In genomic region chr1:86812286-86812685, GRCh38 we compare ENCODE assay signal across 24 cellular contexts.
DNase-seq lines count a peak whose midpoint lies in the region; ATAC-seq, FAIRE-seq and TF ChIP-seq lines count a peak whose summit lies in the region.
"Had no signal": no experiment of that assay in that cellular context is flagged by ENCODE, and none has a peak within 500 bp of the region (broad histone marks: within the 10 kb centered on the region; RNA-seq: fewer than 3 reads in every experiment).

No MANE protein-coding gene starts in this region.

- CTCF ChIA-PET in GM12878 (lab: Yijun Ruan, JAX), result no interaction called here

- H3K36me3 Mint-ChIP-seq in GM23338 (ENCODE audit: low read depth), result peaks cover 11% of the 10 kb centered on the region
- H3K36me3 Mint-ChIP-seq: CD14-positive monocyte had no signal

- no peak overlapping the region for H3K4me3 ChIP-seq in GM23338
- no peak overlapping the region for H3K4me3 ChIP-seq in GM12878
- no peak overlapping the region for H3K4me3 ChIP-seq in colonic mucosa
- H3K4me3 ChIP-seq: A549; BLaER1 treated with 17β-estradiol and CSF1 and Interleukin-3, amounts not matched to agents 10 nM and 100 nM had no signal

- TF ChIP-seq POLR2A in GM12878 (IDR thresholded peaks at IDR 0.05; ENCODE audit: low read depth, low read length), result no peak

- no peak overlapping the region for H3K27ac Mint-ChIP-seq in GM23338
- H3K27ac Mint-ChIP-seq: CD14-positive monocyte; CD4-positive, alpha-beta T cell had no signal

- no peaks in the 10 kb centered on the region for H3F3A ChIP-seq in GM23338 (replicated peaks; ENCODE audit: low read depth)

- no peaks in the 10 kb centered on the region for H3K27me3 ChIP-seq in GM23338 (ENCODE audit: insufficient read depth)
- H3K27me3 ChIP-seq in GM12878 (replicated peaks in 1 of 2; ENCODE audit: control insufficient read depth in 2 of 2, insufficient read depth in 2 of 2, low read length in 1 of 2), result no peaks in the 10 kb centered on the region; a peak in 1 of 4 replicates
- H3K27me3 ChIP-seq in colonic mucosa, result no peaks in the 10 kb centered on the region
- H3K27me3 ChIP-seq: BE2C; BLaER1 treated with 17β-estradiol and CSF1 and Interleukin-3, amounts not matched to agents 10 nM and 100 nM had no signal

- no peak for FAIRE-seq in GM12878 (lab: Jason Lieb, UNC)
- FAIRE-seq: A549, D721Med, GM12891, GM18507 had no signal

- H3K9ac ChIP-seq in GM12878 (ENCODE audit: control insufficient read depth, insufficient read depth, low read length) (no peak overlapping the region), colonic mucosa (ENCODE audit: low read depth in 2 of 2, low read length in 2 of 2) (no peak overlapping the region)
- H3K9ac ChIP-seq: BLaER1 treated with 17β-estradiol and CSF1 and Interleukin-3, amounts not matched to agents 10 nM and 100 nM had no signal

- intact Hi-C loops in GM12878 (cut with micrococcal nuclease; ENCODE audit: unreplicated experiment), result no loop called here
- intact Hi-C loops in colonic mucosa (cut with DNase I), result no loop called here

- SMC1A ChIA-PET in GM12878 (lab: Charles Lee; ENCODE audit: uncharacterized antibody, unreplicated experiment), result interaction anchor here (1.3 kb wide), 1 partner anchor 271 kb away, joined by 5 read pairs; no protein-coding TSS in a partner anchor

- no peaks in the 10 kb centered on the region for H3K9me2 ChIP-seq in GM23338 (ENCODE audit: insufficient read depth)

- peaks cover 6% of the 10 kb centered on the region; the same call in 2 of the 3 replicates for H3K9me3 Mint-ChIP-seq in GM23338
- H3K9me3 Mint-ChIP-seq: CD4-positive, alpha-beta T cell; CD8-positive, alpha-beta memory T cell had no signal

- no peak overlapping the region for H3K4me3 Mint-ChIP-seq in GM23338
- H3K4me3 Mint-ChIP-seq: CD14-positive monocyte; CD4-positive, alpha-beta T cell; CD8-positive, alpha-beta memory T cell had no signal

- ATAC-seq in GM23338, result no peak
- no peak for ATAC-seq in GM12878
- ATAC-seq: A549 had no signal

- in situ Hi-C loops in GM12878 (cut with MboI), result no loop called here

- WGBS in GM12878 (ENCODE audit: insufficient coverage, insufficient replicate concordance, low lambda C conversion rate, missing lambda C conversion rate), result 55% methylated on average over 6 of the region's 6 CpGs

- H4K20me1 ChIP-seq in GM23338 (replicated peaks; ENCODE audit: insufficient read depth), result no peaks in the 10 kb centered on the region
- H4K20me1 ChIP-seq in GM12878 (ENCODE audit: control insufficient read depth, insufficient read depth), result no peaks in the 10 kb centered on the region
- H4K20me1 ChIP-seq: BLaER1 treated with 17β-estradiol and CSF1 and Interleukin-3, amounts not matched to agents 10 nM and 100 nM had no signal

- BruUV-seq in GM12878 (replicated peaks; lab: Mats Ljungman, UMichigan), result no TSS peak

- H3K79me2 ChIP-seq in GM23338 (replicated peaks; ENCODE audit: insufficient read depth) (no peaks in the 10 kb centered on the region), GM12878 (ENCODE audit: control insufficient read depth, insufficient read depth, low read length) (no peaks in the 10 kb centered on the region)

- TF ChIP-seq CTCF in GM23338 (conservative IDR thresholded peaks at IDR 0.05; ENCODE audit: low read depth in 2 of 2), result no peak
- no peak for TF ChIP-seq CTCF in GM12878 (IDR thresholded peaks at IDR 0.05 in 2 of 3, conservative IDR thresholded peaks at IDR 0.05 in 1 of 3; ENCODE audit: control insufficient read depth in 2 of 3, extremely low read depth in 1 of 3, insufficient read depth in 1 of 3, low read depth in 3 of 3, low read length in 3 of 3)
- TF ChIP-seq CTCF in colonic mucosa (IDR thresholded peaks at IDR 0.05), result no peak

- TF ChIP-seq EP300 in GM12878 (IDR thresholded peaks at IDR 0.05; ENCODE audit: borderline replicate concordance in 1 of 2, control insufficient read depth in 1 of 2, low read depth in 2 of 2, low read length in 2 of 2), result no peak

- DNase-seq in GM23338 (ENCODE audit: low spot score), result no peak
- DNase-seq in GM12878 (ENCODE audit: low read depth, low spot score), result no peak
- DNase-seq in colonic mucosa, result peak; percentile 5
- DNase-seq in NCI-H2196 treated with DMSO at 0.1 percent for 48 hours (lab: John Stamatoyannopoulos, UW; ENCODE audit: unreplicated experiment), result no peak
- no peak for DNase-seq in activated T-cell treated with anti-CD3 and anti-CD28 coated beads, Interleukin-2, amount 50 U/mL, for 48 hours
- DNase-seq in KG1 (lab: John Stamatoyannopoulos, UW), result no peak
- DNase-seq: 8988T; ACHN; AML-193; BE2C; CD4-positive, alpha-beta T cell; CD8-positive, alpha-beta memory T cell; DMS 273 treated with DMSO at 0.1 percent for 48 hours; DMS79; EL; GDM1; GOT3; HCEC 1CT had no signal

- RAD21 ChIA-PET in GM12878 (lab: Charles Lee; ENCODE audit: unreplicated experiment), result no interaction called here

- H3K9me3 ChIP-seq in GM12878 (replicated peaks; ENCODE audit: control insufficient read depth, insufficient read depth, low read length) (no peaks in the 10 kb centered on the region), colonic mucosa (no peaks in the 10 kb centered on the region)
- H3K9me3 ChIP-seq: A549, BE2C had no signal

- H3K36me3 ChIP-seq in GM23338 (ENCODE audit: insufficient read depth), result no peaks in the 10 kb centered on the region
- H3K36me3 ChIP-seq in GM12878 (ENCODE audit: control insufficient read depth in 2 of 2, insufficient read depth in 2 of 2, low read length in 1 of 2), result no peaks in the 10 kb centered on the region
- no peaks in the 10 kb centered on the region for H3K36me3 ChIP-seq in colonic mucosa
- H3K36me3 ChIP-seq: BE2C; BLaER1 treated with 17β-estradiol and CSF1 and Interleukin-3, amounts not matched to agents 10 nM and 100 nM had no signal

- H3K4me2 ChIP-seq in GM23338 (no peak overlapping the region), GM12878 (ENCODE audit: control insufficient read depth, insufficient read depth) (no peak overlapping the region)
- H3K4me2 ChIP-seq: A549; BLaER1 treated with 17β-estradiol and CSF1 and Interleukin-3, amounts not matched to agents 10 nM and 100 nM had no signal

- H2AFZ ChIP-seq in GM23338, result peak overlapping the region; percentile 91
- no peak overlapping the region for H2AFZ ChIP-seq in GM12878 (ENCODE audit: control insufficient read depth, low read depth, low read length)

- H3K27ac ChIP-seq in GM23338 (ENCODE audit: low read depth) (no peak overlapping the region), GM12878 (ENCODE audit: control insufficient read depth, insufficient read depth) (no peak overlapping the region), colonic mucosa (no peak overlapping the region)
- H3K27ac ChIP-seq: A549; BLaER1 treated with 17β-estradiol and CSF1 and Interleukin-3, amounts not matched to agents 10 nM and 100 nM had no signal

- peaks cover 4% of the 10 kb centered on the region for H3K27me3 Mint-ChIP-seq in GM23338 (ENCODE audit: insufficient read depth, low read depth, poor library complexity)

- TF ChIP-seq RAD21 in GM12878 (IDR thresholded peaks at IDR 0.05; ENCODE audit: insufficient read depth, low read depth, low read length), result no peak

- POLR2A ChIA-PET in GM12878 (lab: Charles Lee), result no interaction called here

- peaks cover 20% of the 10 kb centered on the region for H3K4me1 Mint-ChIP-seq in GM23338
- H3K4me1 Mint-ChIP-seq: CD14-positive monocyte had no signal

- H3K4me1 ChIP-seq in GM23338 (ENCODE audit: insufficient read depth) (peaks cover 24% of the 10 kb centered on the region), GM12878 (ENCODE audit: control insufficient read depth, insufficient read depth, low read length) (no peaks in the 10 kb centered on the region), colonic mucosa (no peaks in the 10 kb centered on the region)
- H3K4me1 ChIP-seq: A549, BE2C had no signal

TF ChIP-seq in GM23338, 12 proteins besides CTCF, POLR2A, EP300 and RAD21 (continues in another document):
- TF ChIP-seq STAT1 (IDR thresholded peaks at IDR 0.05; ENCODE audit: unreplicated experiment) (no peak), JUNB (IDR thresholded peaks at IDR 0.05; ENCODE audit: unreplicated experiment) (no peak), ETS1 (IDR thresholded peaks at IDR 0.05) (no peak)

TF ChIP-seq in GM12878, 131 proteins besides CTCF, POLR2A, EP300 and RAD21:
- TF ChIP-seq ATF7 (IDR thresholded peaks at IDR 0.05; ENCODE audit: low read depth) (peak; percentile 70), CUX1 (IDR thresholded peaks at IDR 0.05; ENCODE audit: insufficient replicate concordance, low read depth, low read length) (no peak)
